In the genomic region with DNA sequence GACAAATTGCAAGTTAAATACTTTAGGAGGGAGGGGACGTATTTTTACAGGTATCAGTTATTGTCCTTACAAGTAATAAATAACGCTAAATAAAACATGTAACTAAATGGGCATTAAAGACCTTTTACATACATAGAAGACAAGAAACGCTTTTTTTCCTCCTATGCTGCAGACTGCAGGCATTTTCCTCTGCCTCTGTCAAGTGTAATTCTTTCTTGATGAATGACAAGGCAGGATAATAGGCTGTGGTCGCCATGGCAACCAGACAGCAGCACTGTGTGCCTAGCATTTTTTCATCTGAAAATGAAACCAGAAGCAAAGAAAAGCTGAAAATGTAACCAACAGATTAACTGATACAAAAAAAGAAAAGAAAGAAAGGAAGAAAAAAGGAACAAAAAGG, we compare ENCODE assay signal across 8 cellular contexts. TPM values are rescaled to one million over a fixed set of nuclear protein-coding genes. Genes with fewer than 3 reads are reported as not detected.
A peak's percentile ranks its signal among the peaks of the same experiment; 100 is the strongest.
DNase-seq lines count a peak whose midpoint lies in the region; ATAC-seq, FAIRE-seq and TF ChIP-seq lines count a peak whose summit lies in the region.

No MANE protein-coding gene starts in this region.

- H3K9ac ChIP-seq in kidney (ENCODE audit: low read length in 2 of 2), result no peak overlapping the region

- H3K27ac ChIP-seq in body of pancreas (no peak overlapping the region), kidney (ENCODE audit: low read depth in 2 of 2, low read length in 2 of 2) (no peak overlapping the region)

- ATAC-seq in body of pancreas (no peak), GM18498 (IDR thresholded peaks at IDR 0.05; ENCODE audit: unreplicated experiment) (no peak), GM18873 (IDR thresholded peaks at IDR 0.05; ENCODE audit: low FRiP score, unreplicated experiment) (no peak)
- ATAC-seq in activated naive CD4-positive, alpha-beta T cell treated with anti-CD3 and anti-CD28 coated beads, Interleukin-2, amount 50 U/mL, for 72 hours, result no peak

- 14 to 15% methylated on average over 4 of the region's 4 CpGs for WGBS in body of pancreas, 2 donors

- intact Hi-C loops in body of pancreas (cut with DNase I) (no loop called here), kidney (cut with DNase I) (no loop called here)

- DNase-seq in DMS53 (lab: John Stamatoyannopoulos, UW), result peak; percentile 96
- DNase-seq in MV-4-11 (lab: John Stamatoyannopoulos, UW), result peak; percentile 19
- peak; percentile 30 to 74 (median 71) for DNase-seq in body of pancreas
- peak; percentile 67 for DNase-seq in kidney
- DNase-seq in urothelium cell line (ENCODE audit: low spot score), result peak; percentile 27
- DNase-seq in activated naive CD4-positive, alpha-beta T cell treated with anti-CD3 and anti-CD28 coated beads, Interleukin-2, amount 50 U/mL, for 72 hours (ENCODE audit: low spot score in 2 of 2), result no peak

- FAIRE-seq in kidney (lab: Jason Lieb, UNC) (no peak), urothelium cell line (lab: Jason Lieb, UNC) (no peak)

- no peaks in the 10 kb centered on the region for H3K27me3 ChIP-seq in body of pancreas

- H3K4me3 ChIP-seq in body of pancreas, result no peak overlapping the region
- H3K4me3 ChIP-seq in kidney (ENCODE audit: low read length in 2 of 2), result no peak overlapping the region

- TF ChIP-seq CTCF in body of pancreas (IDR thresholded peaks at IDR 0.05) (no peak), kidney (IDR thresholded peaks at IDR 0.05; ENCODE audit: borderline replicate concordance, extremely low read depth, insufficient read depth) (no peak)

- H3K9me3 ChIP-seq in body of pancreas (no peaks in the 10 kb centered on the region), kidney (ENCODE audit: control insufficient read depth in 1 of 2, low read length in 2 of 2) (peaks cover 0 to 2% of the 10 kb centered on the region in 2 donors)

- H3K36me3 Mint-ChIP-seq in activated naive CD4-positive, alpha-beta T cell treated with anti-CD3 and anti-CD28 coated beads, Interleukin-2, amount 50 U/mL, for 72 hours, result no peaks in the 10 kb centered on the region

- no peak overlapping the region for H3K27ac Mint-ChIP-seq in activated naive CD4-positive, alpha-beta T cell treated with anti-CD3 and anti-CD28 coated beads, Interleukin-2, amount 50 U/mL, for 72 hours

- H3K4me1 ChIP-seq in body of pancreas (no peaks in the 10 kb centered on the region), kidney (ENCODE audit: control insufficient read depth in 1 of 2, insufficient read depth in 1 of 2, low read depth in 1 of 2, low read length in 2 of 2) (no peaks in the 10 kb centered on the region)

- H3K36me3 ChIP-seq in body of pancreas (replicated peaks in 1 of 2; ENCODE audit: insufficient read depth in 1 of 2, low read depth in 2 of 2), result no peaks in the 10 kb centered on the region
- H3K36me3 ChIP-seq in kidney (ENCODE audit: control insufficient read depth in 1 of 2, insufficient read depth in 2 of 2, low read length in 2 of 2), result no peaks in the 10 kb centered on the region

- no peaks in the 10 kb centered on the region for H3K9me3 Mint-ChIP-seq in activated naive CD4-positive, alpha-beta T cell treated with anti-CD3 and anti-CD28 coated beads, Interleukin-2, amount 50 U/mL, for 72 hours

- TF ChIP-seq POLR2A in body of pancreas (IDR thresholded peaks at IDR 0.05), result no peak

RNA-seq across cellular contexts. Expression of gene BLID, which starts 46.1 kb away (rescaled TPM):
- total RNA-seq in body of pancreas (not detected), kidney (not detected)
- not detected for polyA plus RNA-seq in kidney (ENCODE audit: insufficient read depth, low read depth, low replicate concordance)
- total RNA-seq in activated naive CD4-positive, alpha-beta T cell treated with anti-CD3 and anti-CD28 coated beads, Interleukin-2, amount 50 U/mL, for 72 hours, result not detected

Comparison
In these comparisons a context has a peak if more than half of its experiments do, and no peak if none do; other contexts are left out.
1. DNase-seq: peak in DMS53 (single experiment), MV-4-11 (single experiment), body of pancreas (4 of 4), kidney (single experiment) and urothelium cell line (single experiment); none in activated naive CD4-positive, alpha-beta T cell treated with anti-CD3 and anti-CD28 coated beads, Interleukin-2, amount 50 U/mL, for 72 hours (0 of 2).